Comparison of ENCODE assay signal across 9 cellular contexts in genomic region chr4:87498446-87498900, GRCh38. TPM values are rescaled to one million over a fixed set of nuclear protein-coding genes. Genes with fewer than 3 reads are reported as not detected.
A peak's percentile ranks its signal among the peaks of the same experiment; 100 is the strongest.
DNase-seq lines count a peak whose midpoint lies in the region; ATAC-seq and TF ChIP-seq lines count a peak whose summit lies in the region.
"Had no signal": no experiment of that assay in that cellular context is flagged by ENCODE, and none has a peak within 500 bp of the region (broad histone marks: within the 10 kb centered on the region; RNA-seq: fewer than 3 reads in every experiment).

No MANE protein-coding gene starts in this region.

- H3K9me2 ChIP-seq in GM23248 (ENCODE audit: insufficient read depth) (no peaks in the 10 kb centered on the region), SK-N-SH (no peaks in the 10 kb centered on the region)

- no peak overlapping the region for H3K4me3 Mint-ChIP-seq in activated naive CD8-positive, alpha-beta T cell treated with anti-CD3 and anti-CD28 coated beads for 36 hours

- DNase-seq in GM23248 = peak; percentile 66
- no peak for DNase-seq in SK-N-SH
- DNase-seq in renal cortical epithelial cell (ENCODE audit: low read depth) = peak; percentile 59
- DNase-seq in substantia nigra (lab: John Stamatoyannopoulos, UW) = no peak
- no peak for DNase-seq in NCI-H524 (lab: John Stamatoyannopoulos, UW)
- no peak for DNase-seq in activated naive CD8-positive, alpha-beta T cell treated with anti-CD3 and anti-CD28 coated beads for 36 hours
- no peak for DNase-seq in effector CD4-positive, alpha-beta T cell

- in situ Hi-C loops in GM23248 (cut with MboI) = no loop called here

- POLR2A ChIA-PET in SK-N-SH (lab: Yijun Ruan, JAX) = no interaction called here

- no peak for TF ChIP-seq RAD21 in SK-N-SH (IDR thresholded peaks at IDR 0.05; ENCODE audit: low read length)

- no peaks in the 10 kb centered on the region for H3K9me3 Mint-ChIP-seq in activated naive CD8-positive, alpha-beta T cell treated with anti-CD3 and anti-CD28 coated beads for 36 hours

- H3K36me3 ChIP-seq in GM23248 (ENCODE audit: low read depth) (no peaks in the 10 kb centered on the region), SK-N-SH (replicated peaks in 1 of 2; ENCODE audit: control insufficient read depth in 1 of 2, insufficient read depth in 2 of 2, low read length in 1 of 2) (no peaks in the 10 kb centered on the region)

- 3 to 5% methylated on average over 5 of the region's 5 CpGs for WGBS in GM23248 (ENCODE audit: low coverage in 1 of 2, low lambda C conversion rate in 2 of 2, missing lambda C conversion rate in 2 of 2), 2 experiments
- WGBS in SK-N-SH (ENCODE audit: low lambda C conversion rate) = 61% methylated on average over 5 of the region's 5 CpGs

- H3K4me1 ChIP-seq in GM23248 (ENCODE audit: insufficient read depth) = peaks cover 12% of the 10 kb centered on the region; the same call in 1 of the 2 replicates
- peaks cover 6% of the 10 kb centered on the region in 2 experiments; a peak in 3 of 4 replicates for H3K4me1 ChIP-seq in SK-N-SH (ENCODE audit: control insufficient read depth in 1 of 2, insufficient read depth in 2 of 2, low read depth in 1 of 2, low read length in 1 of 2)

- H3K27me3 Mint-ChIP-seq in activated naive CD8-positive, alpha-beta T cell treated with anti-CD3 and anti-CD28 coated beads for 36 hours = no peaks in the 10 kb centered on the region

- ATAC-seq in GM18508 (IDR thresholded peaks at IDR 0.05; ENCODE audit: insufficient read depth, unreplicated experiment) = peak; percentile 52

- peak overlapping the region; percentile 86 for H3K4me2 ChIP-seq in GM23248 (ENCODE audit: unreplicated experiment)
- peak overlapping the region; percentile 1; the same call in 1 of the 2 replicates for H3K4me2 ChIP-seq in SK-N-SH

- H3K79me2 ChIP-seq in GM23248 (ENCODE audit: insufficient read depth) = no peaks in the 10 kb centered on the region
- H3K79me2 ChIP-seq in SK-N-SH (ENCODE audit: insufficient read depth) = no peaks in the 10 kb centered on the region

- peaks cover 2% of the 10 kb centered on the region for H3K4me1 Mint-ChIP-seq in activated naive CD8-positive, alpha-beta T cell treated with anti-CD3 and anti-CD28 coated beads for 36 hours

- peak overlapping the region; percentile 65 for H3K4me3 ChIP-seq in GM23248
- H3K4me3 ChIP-seq in SK-N-SH (ENCODE audit: low read depth in 2 of 2, low read length in 1 of 2) = no peak overlapping the region

- H3K9ac ChIP-seq in GM23248 (peak overlapping the region; percentile 64), SK-N-SH (no peak overlapping the region)

- no peak for TF ChIP-seq CTCF in SK-N-SH (IDR thresholded peaks at IDR 0.05)

- no peaks in the 10 kb centered on the region for H3K27me3 ChIP-seq in GM23248 (replicated peaks; ENCODE audit: insufficient read depth)
- no peaks in the 10 kb centered on the region for H3K27me3 ChIP-seq in SK-N-SH (ENCODE audit: insufficient read depth)

- H4K20me1 ChIP-seq in GM23248 (ENCODE audit: insufficient read depth) (no peaks in the 10 kb centered on the region), SK-N-SH (ENCODE audit: insufficient read depth) (no peaks in the 10 kb centered on the region)

- CTCF ChIA-PET in SK-N-SH (lab: Yijun Ruan, JAX) = interaction anchor here (1.1 to 1.6 kb wide), 4 partner anchors 11 to 340 kb away, joined by 3 read pairs; no protein-coding TSS in a partner anchor

- H3K27ac ChIP-seq in GM23248 = peak overlapping the region; percentile 57
- peak overlapping the region in 1 of 2 experiments; percentile 35; a peak in 2 of 4 replicates for H3K27ac ChIP-seq in SK-N-SH (ENCODE audit: low read depth in 2 of 2, low read length in 1 of 2)
- H3K27ac ChIP-seq in substantia nigra (ENCODE audit: low read depth, low read length, poor library complexity, severe bottlenecking) = no peak overlapping the region

- peaks cover 11% of the 10 kb centered on the region for H3F3A ChIP-seq in GM23248 (ENCODE audit: insufficient read depth)
- H3F3A ChIP-seq in SK-N-SH (replicated peaks; ENCODE audit: insufficient read depth) = no peaks in the 10 kb centered on the region

- peak overlapping the region; percentile 87 for H2AFZ ChIP-seq in GM23248
- H2AFZ ChIP-seq in SK-N-SH (ENCODE audit: low read depth) = peak overlapping the region; percentile 19; the same call in 1 of the 2 replicates

- H3K36me3 Mint-ChIP-seq in activated naive CD8-positive, alpha-beta T cell treated with anti-CD3 and anti-CD28 coated beads for 36 hours = no peaks in the 10 kb centered on the region

- no peak overlapping the region for H3K27ac Mint-ChIP-seq in activated naive CD8-positive, alpha-beta T cell treated with anti-CD3 and anti-CD28 coated beads for 36 hours
- H3K27ac Mint-ChIP-seq: IgD-negative memory B cell had no signal

- TF ChIP-seq EP300 in SK-N-SH (IDR thresholded peaks at IDR 0.05; ENCODE audit: borderline replicate concordance in 1 of 2, low read depth in 1 of 2, low read length in 1 of 2) = no peak

- H3K9me3 ChIP-seq in GM23248 (ENCODE audit: low read depth) (no peaks in the 10 kb centered on the region), SK-N-SH (no peaks in the 10 kb centered on the region)

TF ChIP-seq in SK-N-SH, 30 proteins besides CTCF, POLR2A, EP300 and RAD21:
- TF ChIP-seq FOXM1 (IDR thresholded peaks at IDR 0.05; ENCODE audit: low read depth) (no peak), GATA2 (CRISPR knock-in tag; IDR thresholded peaks at IDR 0.05) (no peak), JUND (IDR thresholded peaks at IDR 0.05) (no peak), MXI1 (IDR thresholded peaks at IDR 0.05; ENCODE audit: low read depth, low read length) (no peak)
- TF ChIP-seq, protein P1, sequence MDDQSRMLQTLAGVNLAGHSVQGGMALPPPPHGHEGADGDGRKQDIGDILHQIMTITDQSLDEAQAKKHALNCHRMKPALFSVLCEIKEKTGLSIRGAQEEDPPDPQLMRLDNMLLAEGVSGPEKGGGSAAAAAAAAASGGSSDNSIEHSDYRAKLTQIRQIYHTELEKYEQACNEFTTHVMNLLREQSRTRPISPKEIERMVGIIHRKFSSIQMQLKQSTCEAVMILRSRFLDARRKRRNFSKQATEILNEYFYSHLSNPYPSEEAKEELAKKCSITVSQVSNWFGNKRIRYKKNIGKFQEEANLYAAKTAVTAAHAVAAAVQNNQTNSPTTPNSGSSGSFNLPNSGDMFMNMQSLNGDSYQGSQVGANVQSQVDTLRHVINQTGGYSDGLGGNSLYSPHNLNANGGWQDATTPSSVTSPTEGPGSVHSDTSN (IDR thresholded peaks at IDR 0.05) = 0 out of 2 replicates have a peak, but pooled peaks have one; percentile 9

RNA-seq across cellular contexts. Expression of gene SPARCL1, which starts 30.7 kb away (rescaled TPM):
- total RNA-seq in GM23248 (2014; rRNA removed; shearing (Covaris generic)) = not detected in 2 replicates
- polyA plus RNA-seq in GM23248 (2016; fragmentation: Nextera tagmentation; extraction: Ambion mirVana) = not detected in 2 replicates
- not detected in 2 replicates for polyA plus RNA-seq in SK-N-SH (2012; rRNA removed)
- 0.01 and 0.03 TPM in 2 replicates for polyA plus RNA-seq in SK-N-SH (2012; cell fraction: cytosol; rRNA removed)
- polyA plus RNA-seq in SK-N-SH (2012; cell fraction: nucleus; rRNA removed) = not detected in 2 replicates
- 0.35 and 1.7 TPM in 2 replicates for total RNA-seq in renal cortical epithelial cell
- not detected for total RNA-seq in activated naive CD8-positive, alpha-beta T cell treated with anti-CD3 and anti-CD28 coated beads for 36 hours
- polyA plus RNA-seq: IgD-negative memory B cell had no signal

Comparison
In these comparisons a context has a peak if more than half of its experiments do, and no peak if none do; other contexts are left out.
1. DNase-seq: peak in GM23248 (single experiment) and renal cortical epithelial cell (single experiment); none in SK-N-SH (single experiment), substantia nigra (0 of 49), NCI-H524 (0 of 2), activated naive CD8-positive, alpha-beta T cell treated with anti-CD3 and anti-CD28 coated beads for 36 hours (single experiment) and effector CD4-positive, alpha-beta T cell (single experiment).